In genomic region chr1:232301246-232301645, GRCh38 we compare ENCODE assay signal across 16 cellular contexts.
DNase-seq lines count a peak whose midpoint lies in the region; ATAC-seq, FAIRE-seq and TF ChIP-seq lines count a peak whose summit lies in the region.
"Had no signal": no experiment of that assay in that cellular context is flagged by ENCODE, and none has a peak within 500 bp of the region (broad histone marks: within the 10 kb centered on the region; RNA-seq: fewer than 3 reads in every experiment).

No MANE protein-coding gene starts in this region.

- ATAC-seq in esophagus mucosa (peak; percentile 91), left colon (peak; percentile 80), HG02763 (IDR thresholded peaks at IDR 0.05; ENCODE audit: unreplicated experiment) (no peak), GM21367 (IDR thresholded peaks at IDR 0.05; ENCODE audit: unreplicated experiment) (no peak)
- ATAC-seq: CD8-positive, alpha-beta T cell had no signal

- no peaks in the 10 kb centered on the region for H3K36me3 ChIP-seq in bronchial epithelial cell (ENCODE audit: control insufficient read depth, insufficient read depth, low read length)
- H3K36me3 ChIP-seq: BLaER1 treated with 17β-estradiol and CSF1 and Interleukin-3, amounts not matched to agents 10 nM and 100 nM; HAP-1 had no signal

- intact Hi-C loops in left colon (cut with DNase I, micrococcal nuclease), result no loop called here

- peak; percentile 89 for FAIRE-seq in bronchial epithelial cell (lab: Jason Lieb, UNC)
- FAIRE-seq: G401.6, GM12891, GM19239, HTR-8/SVneo had no signal

- no peak for TF ChIP-seq CTCF in bronchial epithelial cell (IDR thresholded peaks at IDR 0.05; ENCODE audit: insufficient read depth, low read length, severe bottlenecking)

- H3K27me3 ChIP-seq in bronchial epithelial cell (ENCODE audit: control insufficient read depth, insufficient read depth, low read length), result no peaks in the 10 kb centered on the region
- H3K27me3 ChIP-seq: BLaER1 treated with 17β-estradiol and CSF1 and Interleukin-3, amounts not matched to agents 10 nM and 100 nM had no signal

- no peak overlapping the region for H3K4me3 ChIP-seq in bronchial epithelial cell (ENCODE audit: low read depth, low read length)
- H3K4me3 ChIP-seq: BLaER1 treated with 17β-estradiol and CSF1 and Interleukin-3, amounts not matched to agents 10 nM and 100 nM; GM23248; HAP-1 had no signal

- DNase-seq in bronchial epithelial cell (ENCODE audit: low read depth) (no peak), left colon (no peak), NCI-H526 treated with DMSO at 0.1 percent for 48 hours (lab: John Stamatoyannopoulos, UW) (no peak)
- DNase-seq: Calu3; CD8-positive, alpha-beta T cell; GM23248; IMR-90 had no signal

Comparison
In these comparisons a context has a peak if more than half of its experiments do, and no peak if none do; other contexts are left out.
1. ATAC-seq: peak in esophagus mucosa (single experiment) and left colon (single experiment); none in HG02763 (single experiment) and GM21367 (single experiment).